In the genomic region with DNA sequence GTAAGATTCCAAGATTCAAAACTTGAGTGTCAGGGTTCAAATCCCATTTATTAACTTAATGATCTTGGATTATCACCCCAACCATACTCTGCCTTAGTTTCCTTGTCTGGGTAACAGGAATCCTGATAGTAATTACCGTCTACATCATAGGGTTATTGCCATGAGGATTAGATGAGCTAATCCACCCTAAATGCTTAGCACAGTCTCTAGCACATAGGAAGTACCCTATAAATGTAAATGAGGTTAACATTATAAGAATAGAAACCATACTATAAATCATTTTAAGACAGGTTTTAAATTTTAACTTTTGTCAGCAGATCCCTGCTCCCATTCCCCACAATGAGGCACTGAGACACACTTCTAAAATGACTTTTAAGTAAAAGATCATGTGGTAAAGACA, we compare ENCODE assay signal across 22 cellular contexts. TPM values are rescaled to one million over a fixed set of nuclear protein-coding genes. Genes with fewer than 3 reads are reported as not detected.
DNase-seq lines count a peak whose midpoint lies in the region; ATAC-seq, FAIRE-seq and TF ChIP-seq lines count a peak whose summit lies in the region.
"Had no signal": no experiment of that assay in that cellular context is flagged by ENCODE, and none has a peak within 500 bp of the region (broad histone marks: within the 10 kb centered on the region; RNA-seq: fewer than 3 reads in every experiment).

No MANE protein-coding gene starts in this region.

- no peak for TF ChIP-seq POLR2A in H54 (IDR thresholded peaks at IDR 0.05; ENCODE audit: low read depth, low read length)

- no peak for FAIRE-seq in H54 (lab: Jason Lieb, UNC)
- FAIRE-seq: A204.1, D721Med, G401.6, GM12878, GM12892, GM18507 had no signal

- no peaks in the 10 kb centered on the region for H3K27me3 ChIP-seq in A673 (replicated peaks; ENCODE audit: insufficient read depth, low read depth, low read length, poor library complexity)
- H3K27me3 ChIP-seq: BLaER1 treated with 17β-estradiol and CSF1 and Interleukin-3, amounts not matched to agents 10 nM and 100 nM had no signal

- H3K27ac ChIP-seq in A673 (ENCODE audit: low read depth, low read length, poor library complexity, severe bottlenecking) (no peak overlapping the region), SK-N-MC (peak overlapping the region; percentile 69; the same call in 1 of the 2 replicates)
- H3K27ac ChIP-seq: BLaER1 treated with 17β-estradiol and CSF1 and Interleukin-3, amounts not matched to agents 10 nM and 100 nM; C4-2B had no signal

- no peak for ATAC-seq in HG02870 (IDR thresholded peaks at IDR 0.05; ENCODE audit: unreplicated experiment)
- ATAC-seq: CD8-positive, alpha-beta T cell; GM12878 had no signal

- CTCF ChIA-PET in A673 (lab: Charles Lee): no interaction called here

- no peak for TF ChIP-seq CTCF in A673 (conservative IDR thresholded peaks at IDR 0.05; ENCODE audit: low read depth, low read length)
- peak; percentile 3 for TF ChIP-seq CTCF in GM10266 (IDR thresholded peaks at IDR 0.05; ENCODE audit: control insufficient read depth, insufficient read depth, low read depth, missing control alignments)

- H3K9me3 ChIP-seq in A673 (ENCODE audit: low read depth, low read length, poor library complexity, severe bottlenecking): no peaks in the 10 kb centered on the region
- H3K9me3 ChIP-seq in SK-N-MC (ENCODE audit: low read depth, low read length): no peaks in the 10 kb centered on the region
- H3K9me3 ChIP-seq: Caco-2 had no signal

- POLR2A ChIA-PET in A673 (lab: Charles Lee; ENCODE audit: low non-redundant PET): no interaction called here

- peak; percentile 69 for DNase-seq in A673 (ENCODE audit: low spot score)
- DNase-seq in GM10266 (ENCODE audit: extremely low spot score): no peak
- peak; percentile 62 for DNase-seq in SK-N-MC (ENCODE audit: low read depth, low spot score)
- DNase-seq in H54 (ENCODE audit: insufficient read length, low spot score): no peak
- DNase-seq: 8988T; AML-193; Caco-2; Calu3; CD4-positive, alpha-beta T cell; CD8-positive, alpha-beta T cell; DMS79 treated with DMSO at 0.1 percent for 48 hours; GF-D8 had no signal

- no peaks in the 10 kb centered on the region for H3K36me3 ChIP-seq in A673 (ENCODE audit: insufficient read depth, low read length, poor library complexity, severe bottlenecking)
- H3K36me3 ChIP-seq in SK-N-MC (ENCODE audit: insufficient read depth, low read length): no peaks in the 10 kb centered on the region
- H3K36me3 ChIP-seq: BLaER1 treated with 17β-estradiol and CSF1 and Interleukin-3, amounts not matched to agents 10 nM and 100 nM had no signal

- no TSS peak for BruUV-seq in A673 (replicated peaks; lab: Mats Ljungman, UMichigan)

- no peak overlapping the region for H3K9ac ChIP-seq in SK-N-MC (ENCODE audit: insufficient read length)
- H3K9ac ChIP-seq: BLaER1 treated with 17β-estradiol and CSF1 and Interleukin-3, amounts not matched to agents 10 nM and 100 nM had no signal

- H3K4me3 ChIP-seq in A673 (ENCODE audit: low read depth, low read length, poor library complexity, severe bottlenecking): no peak overlapping the region
- H3K4me3 ChIP-seq in SK-N-MC: peak overlapping the region; percentile 42; the same call in 1 of the 2 replicates
- H3K4me3 ChIP-seq: BLaER1 treated with 17β-estradiol and CSF1 and Interleukin-3, amounts not matched to agents 10 nM and 100 nM; GM12878 had no signal

- H3K4me1 ChIP-seq in A673 (ENCODE audit: insufficient read depth, low read length, poor library complexity, severe bottlenecking): peaks cover 15% of the 10 kb centered on the region
- H3K4me1 ChIP-seq: BLaER1 treated with 17β-estradiol and CSF1 and Interleukin-3, amounts not matched to agents 10 nM and 100 nM; Caco-2 had no signal

- intact Hi-C loops in A673 (cut with micrococcal nuclease; ENCODE audit: unreplicated experiment): no loop called here

RNA-seq across cellular contexts. Expression of a gene that starts 36.5 kb away (rescaled TPM):
- total RNA-seq in A673 (2021): 0.13 and 0.37 TPM in 2 replicates
- total RNA-seq: B cell; Caco-2; Calu3; CD4-positive, alpha-beta T cell; CD8-positive, alpha-beta T cell; GM12878 had no signal

Comparison
In these comparisons a context has a peak if more than half of its experiments do, and no peak if none do; other contexts are left out.
1. DNase-seq: peak in A673 (single experiment) and SK-N-MC (single experiment); none in GM10266 (single experiment) and H54 (single experiment).